Comparison of ENCODE assay signal across 8 cellular contexts in genomic region chr14:35944847-35945246, GRCh38.
DNase-seq lines count a peak whose midpoint lies in the region; ATAC-seq and TF ChIP-seq lines count a peak whose summit lies in the region.

No MANE protein-coding gene starts in this region.

- H3K9me3 ChIP-seq in Panc1 (ENCODE audit: control insufficient read depth, insufficient read depth, low read depth, low read length): no peaks in the 10 kb centered on the region

- DNase-seq in DMS 273 (lab: John Stamatoyannopoulos, UW; ENCODE audit: unreplicated experiment): peak; percentile 42
- DNase-seq in DMS 273 treated with DMSO at 0.1 percent for 48 hours (lab: John Stamatoyannopoulos, UW): no peak
- peak; percentile 73 for DNase-seq in H7
- DNase-seq in Panc1 (ENCODE audit: low read depth, low spot score): no peak
- DNase-seq in kidney tubule cell (ENCODE audit: low spot score): peak; percentile 58
- no peak for DNase-seq in hippocampal formation (lab: John Stamatoyannopoulos, UW)
- no peak for DNase-seq in foreskin melanocyte
- DNase-seq in NCI-H1048 (lab: John Stamatoyannopoulos, UW): no peak

- no peak overlapping the region for H3K27ac ChIP-seq in Panc1 (ENCODE audit: low read length)

- POLR2A ChIA-PET in Panc1 (lab: Charles Lee): no interaction called here

- BruUV-seq in Panc1 (replicated peaks; lab: Mats Ljungman, UMichigan): no TSS peak

- H3K27me3 ChIP-seq in H7 (ENCODE audit: control insufficient read depth, insufficient read depth, low read length): no peaks in the 10 kb centered on the region
- H3K27me3 ChIP-seq in Panc1 (ENCODE audit: control insufficient read depth, insufficient read depth, low read length): no peaks in the 10 kb centered on the region

- CTCF ChIA-PET in Panc1 (lab: Charles Lee): no interaction called here

- peak; percentile 34; the same call in 1 of the 2 replicates for TF ChIP-seq CTCF in Panc1 (IDR thresholded peaks at IDR 0.05)

- no peaks in the 10 kb centered on the region for H3K4me1 ChIP-seq in Panc1 (ENCODE audit: control insufficient read depth, insufficient read depth, low read length)

- H3K4me3 ChIP-seq in H7 (ENCODE audit: insufficient read depth, low read depth, low read length) (no peak overlapping the region), Panc1 (ENCODE audit: low read depth in 2 of 2, low read length in 2 of 2) (no peak overlapping the region)

- intact Hi-C loops in Panc1 (cut with micrococcal nuclease; ENCODE audit: unreplicated experiment): loop anchor here (10.0 kb wide), 1 partner anchor 60 kb away; no protein-coding TSS in a partner anchor

- in situ Hi-C loops in Panc1 (cut with HindIII; ENCODE audit: low pct_unique_long_range_greater_than_20kb, low sequenced_read_pairs): no loop called here

- no peak for ATAC-seq in Panc1

- no peaks in the 10 kb centered on the region for H3K36me3 ChIP-seq in H7 (replicated peaks; ENCODE audit: control insufficient read depth, insufficient read depth, low read length)
- H3K36me3 ChIP-seq in Panc1 (ENCODE audit: control insufficient read depth, insufficient read depth, low read length): no peaks in the 10 kb centered on the region

Comparison
In these comparisons a context has a peak if more than half of its experiments do, and no peak if none do; other contexts are left out.
1. DNase-seq: peak in DMS 273 (single experiment), H7 (single experiment) and kidney tubule cell (single experiment); none in DMS 273 treated with DMSO at 0.1 percent for 48 hours (single experiment), Panc1 (single experiment), hippocampal formation (0 of 2), foreskin melanocyte (single experiment) and NCI-H1048 (single experiment).